Comparison of ENCODE assay signal across 8 cellular contexts in the genomic region with DNA sequence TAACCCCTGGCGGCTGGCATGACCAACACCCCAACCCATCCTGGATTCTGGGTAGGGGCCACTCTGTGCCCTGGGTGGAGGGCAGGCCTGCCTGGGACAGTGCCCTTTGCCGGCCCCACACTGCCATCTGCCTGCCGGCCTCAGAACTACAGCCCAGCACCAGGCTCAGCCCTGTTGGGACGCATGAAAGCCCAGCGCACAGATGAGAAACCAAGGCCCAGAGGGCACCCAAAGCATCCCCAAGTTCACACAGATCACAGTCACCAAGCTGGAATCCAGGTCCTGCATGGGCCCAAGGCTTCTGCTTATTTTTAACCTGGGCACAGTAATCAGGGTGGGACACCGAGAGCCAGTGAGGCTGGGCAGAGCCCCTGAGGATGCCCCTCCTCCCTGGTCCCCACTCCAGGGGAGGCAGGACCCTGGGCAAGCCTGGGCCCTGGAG. TPM values are rescaled to one million over a fixed set of nuclear protein-coding genes. Genes with fewer than 3 reads are reported as not detected.
DNase-seq lines count a peak whose midpoint lies in the region; ATAC-seq and TF ChIP-seq lines count a peak whose summit lies in the region.

No MANE protein-coding gene starts in this region.

- intact Hi-C loops in lower leg skin (cut with DNase I; ENCODE audit: low total_unique reads) = loop anchor here (10.0 kb wide), 1 partner anchor 286 kb away; no protein-coding TSS in a partner anchor

- TF ChIP-seq CTCF in LNCaP clone FGC (IDR thresholded peaks at IDR 0.05; ENCODE audit: control insufficient read depth, extremely low read depth, insufficient read depth) (peak; percentile 92), choroid plexus epithelial cell (conservative IDR thresholded peaks at IDR 0.05; ENCODE audit: low read depth, low read length) (peak; percentile 95), lower leg skin (IDR thresholded peaks at IDR 0.05) (peak in 2 of 3 donors; percentile 39 to 41)

- 18 to 27% methylated on average over 5 to 6 of the region's 6 CpGs for WGBS in lower leg skin, 2 donors

- DNase-seq in COLO829 (ENCODE audit: low spot score) (peak; percentile 36), LNCaP clone FGC (ENCODE audit: low read depth) (no peak), choroid plexus epithelial cell (ENCODE audit: low read depth) (peak; percentile 60), lower leg skin (ENCODE audit: low spot score in 2 of 2) (peak; percentile 43 to 93)
- peak; percentile 23 to 59 for DNase-seq in activated CD4-positive, alpha-beta T cell treated with anti-CD3 and anti-CD28 coated beads for 4 hours
- peak; percentile 52 to 58 (median 53) for DNase-seq in stimulated activated CD4-positive, alpha-beta T cell treated with anti-CD3 and anti-CD28 coated beads, TNF-alpha, amount 100 ng/mL, for 48 hours (ENCODE audit: low read depth in 3 of 3)

- H3K4me3 ChIP-seq in LNCaP clone FGC (ENCODE audit: low read depth, low read length) (no peak overlapping the region), choroid plexus epithelial cell (ENCODE audit: low read depth, low read length) (no peak overlapping the region), lower leg skin (ENCODE audit: low read depth, poor library complexity, severe bottlenecking) (no peak overlapping the region)

- no peak for TF ChIP-seq POLR2A in lower leg skin (IDR thresholded peaks at IDR 0.05)

- ATAC-seq in GM21367 (IDR thresholded peaks at IDR 0.05; ENCODE audit: unreplicated experiment) (peak; percentile 81), HG02970 (IDR thresholded peaks at IDR 0.05; ENCODE audit: low FRiP score, unreplicated experiment) (no peak)

RNA-seq across cellular contexts. Expression of gene RFLNA, which starts 26.2 kb away (rescaled TPM):
- 1 to 10 TPM in 1 of 4 donors, under 1 TPM in 3; 0.72 to 1.6 (median 0.82) TPM for total RNA-seq in lower leg skin

Comparison
In these comparisons a context has a peak if more than half of its experiments do, and no peak if none do; other contexts are left out.
1. CTCF ChIP-seq: peak in every context shown above with its lines; median percentile 95 in choroid plexus epithelial cell; 92 in LNCaP clone FGC; 40 in lower leg skin.